Comparison of ENCODE assay signal across 22 cellular contexts in the genomic region with DNA sequence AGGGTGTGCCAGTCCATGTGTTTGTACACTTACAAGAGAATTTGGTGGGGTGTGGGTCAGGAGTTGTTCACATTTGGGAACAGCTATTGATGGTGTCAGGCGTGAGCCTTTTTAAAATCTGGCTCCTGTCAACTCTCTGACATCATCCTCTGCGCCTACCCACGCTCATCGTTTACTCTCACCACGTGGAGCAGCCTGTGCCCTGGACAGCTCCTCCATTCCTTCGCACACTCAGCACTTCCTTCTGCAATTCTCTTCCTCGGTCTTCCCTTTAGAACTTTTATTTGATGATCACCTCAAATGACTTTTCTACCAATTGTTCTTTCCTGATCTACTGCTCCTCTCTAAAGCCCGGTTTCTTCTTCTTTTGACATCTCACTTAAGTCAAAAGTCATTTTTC. TPM values are rescaled to one million over a fixed set of nuclear protein-coding genes. Genes with fewer than 3 reads are reported as not detected.
DNase-seq lines count a peak whose midpoint lies in the region; ATAC-seq and TF ChIP-seq lines count a peak whose summit lies in the region.
"Had no signal": no experiment of that assay in that cellular context is flagged by ENCODE, and none has a peak within 500 bp of the region (broad histone marks: within the 10 kb centered on the region; RNA-seq: fewer than 3 reads in every experiment).

No MANE protein-coding gene starts in this region.

- no peaks in the 10 kb centered on the region for H3K36me3 ChIP-seq in HEK293 (ENCODE audit: control insufficient read depth in 2 of 2, insufficient read depth in 1 of 2, low read length in 2 of 2)
- no peaks in the 10 kb centered on the region for H3K36me3 ChIP-seq in endodermal cell (ENCODE audit: control insufficient read depth, insufficient read depth, low read length)
- H3K36me3 ChIP-seq: prostate gland, thoracic aorta had no signal

- ATAC-seq in activated naive CD4-positive, alpha-beta T cell treated with anti-CD3 and anti-CD28 coated beads, Interleukin-2, amount 50 U/mL, for 72 hours = no peak
- ATAC-seq in natural killer cell treated with Interleukin-12 subunit alpha and Interleukin-12 subunit beta and Interleukin-15 and Interleukin-18, amount 100 ng/mL, for 72 hours = no peak
- no peak for ATAC-seq in HG03521 (IDR thresholded peaks at IDR 0.05; ENCODE audit: unreplicated experiment)
- ATAC-seq: GM23338, Panc1 had no signal

- no peaks in the 10 kb centered on the region for H3K27me3 ChIP-seq in endodermal cell (ENCODE audit: control insufficient read depth, insufficient read depth, low read length, poor library complexity, severe bottlenecking)

- DNase-seq in activated naive CD4-positive, alpha-beta T cell treated with anti-CD3 and anti-CD28 coated beads, Interleukin-2, amount 50 U/mL, for 72 hours (ENCODE audit: low spot score in 2 of 2) = no peak
- DNase-seq in activated CD4-positive, alpha-beta memory T cell treated with anti-CD3 and anti-CD28 coated beads, Interleukin-2, amount 10 ng/mL, durations not matched to agents 7 days and 5 days = no peak
- DNase-seq in natural killer cell treated with Interleukin-12 subunit alpha and Interleukin-12 subunit beta and Interleukin-15 and Interleukin-18, amount 100 ng/mL, for 72 hours (ENCODE audit: low spot score) = no peak
- DNase-seq in SW480 (ENCODE audit: low spot score) = no peak
- DNase-seq in endodermal cell = no peak
- DNase-seq: activated T-cell treated with anti-CD3 and anti-CD28 coated beads for 4 hours, amygdala, caudate nucleus, GF-D8, KG1, naive B cell, NCI-H1417 treated with DMSO at 0.1 percent for 48 hours, NCI-H774, small intestine had no signal

- 85 to 87% methylated on average over 7 to 8 of the region's 8 CpGs for WGBS in endodermal cell (ENCODE audit: insufficient coverage in 1 of 2, insufficient read length in 1 of 2), 2 experiments

- no peak overlapping the region for H3K9ac ChIP-seq in endodermal cell (ENCODE audit: extremely low read depth, low read length, poor library complexity, severe bottlenecking)

- H3K4me3 Mint-ChIP-seq in activated naive CD4-positive, alpha-beta T cell treated with anti-CD3 and anti-CD28 coated beads, Interleukin-2, amount 50 U/mL, for 24 hours = no peak overlapping the region
- H3K4me3 Mint-ChIP-seq in activated CD4-positive, alpha-beta memory T cell treated with anti-CD3 and anti-CD28 coated beads, Interleukin-2, amount 10 ng/mL, durations not matched to agents 7 days and 5 days = no peak overlapping the region
- peak overlapping the region; percentile 53 for H3K4me3 Mint-ChIP-seq in natural killer cell treated with Interleukin-12 subunit alpha and Interleukin-12 subunit beta and Interleukin-15 and Interleukin-18, amount 100 ng/mL, for 72 hours
- no peak overlapping the region for H3K4me3 Mint-ChIP-seq in endodermal cell
- H3K4me3 Mint-ChIP-seq: GM23338, naive B cell had no signal

- POLR2A ChIA-PET in HEK293 (lab: Yijun Ruan, JAX) = no interaction called here
- POLR2A ChIA-PET in activated CD4-positive, alpha-beta memory T cell treated with anti-CD3 and anti-CD28 coated beads, Interleukin-2, amount 10 ng/mL, durations not matched to agents 7 days and 5 days (lab: Charles Lee) = interaction anchor here (1.0 to 1.9 kb wide), 6 partner anchors 20 to 159 kb away, joined by 3 to 6 read pairs (median 5); no protein-coding TSS in a partner anchor

- H3K9me3 ChIP-seq in HEK293 (ENCODE audit: control insufficient read depth, insufficient read depth, low read depth, low read length) = no peaks in the 10 kb centered on the region
- H3K9me3 ChIP-seq in endodermal cell (ENCODE audit: control insufficient read depth, low read length) = no peaks in the 10 kb centered on the region
- H3K9me3 ChIP-seq: prostate gland, thoracic aorta had no signal

- H3K27ac ChIP-seq in HEK293 (ENCODE audit: extremely low read depth, low read depth, low read length) (no peak overlapping the region), endodermal cell (ENCODE audit: low read depth, low read length) (no peak overlapping the region)
- H3K27ac ChIP-seq: prostate gland, thoracic aorta had no signal

- H3K27me3 Mint-ChIP-seq in activated naive CD4-positive, alpha-beta T cell treated with anti-CD3 and anti-CD28 coated beads, Interleukin-2, amount 50 U/mL, for 24 hours = no peaks in the 10 kb centered on the region
- no peaks in the 10 kb centered on the region for H3K27me3 Mint-ChIP-seq in activated CD4-positive, alpha-beta memory T cell treated with anti-CD3 and anti-CD28 coated beads, Interleukin-2, amount 10 ng/mL, durations not matched to agents 7 days and 5 days
- H3K27me3 Mint-ChIP-seq in natural killer cell treated with Interleukin-12 subunit alpha and Interleukin-12 subunit beta and Interleukin-15 and Interleukin-18, amount 100 ng/mL, for 72 hours = no peaks in the 10 kb centered on the region
- H3K27me3 Mint-ChIP-seq in endodermal cell (ENCODE audit: insufficient read depth) = peaks cover 2% of the 10 kb centered on the region

- CTCF ChIA-PET in HEK293 (lab: Yijun Ruan, JAX) = no interaction called here
- CTCF ChIA-PET in activated CD4-positive, alpha-beta memory T cell treated with anti-CD3 and anti-CD28 coated beads, Interleukin-2, amount 10 ng/mL, durations not matched to agents 7 days and 5 days (lab: Charles Lee) = interaction anchor here (0.9 to 3.3 kb wide), 6 partner anchors 10 to 96 kb away, joined by 3 to 11 read pairs (median 4); no protein-coding TSS in a partner anchor

- H3K9me3 Mint-ChIP-seq in activated naive CD4-positive, alpha-beta T cell treated with anti-CD3 and anti-CD28 coated beads, Interleukin-2, amount 50 U/mL, for 24 hours = peaks cover 13% of the 10 kb centered on the region
- peaks cover 13 to 25% of the 10 kb centered on the region in 2 donors for H3K9me3 Mint-ChIP-seq in activated naive CD4-positive, alpha-beta T cell treated with anti-CD3 and anti-CD28 coated beads, Interleukin-2, amount 50 U/mL, for 72 hours
- H3K9me3 Mint-ChIP-seq in activated CD4-positive, alpha-beta memory T cell treated with anti-CD3 and anti-CD28 coated beads, Interleukin-2, amount 10 ng/mL, durations not matched to agents 7 days and 5 days = peaks cover 17% of the 10 kb centered on the region
- H3K9me3 Mint-ChIP-seq in natural killer cell treated with Interleukin-12 subunit alpha and Interleukin-12 subunit beta and Interleukin-15 and Interleukin-18, amount 100 ng/mL, for 72 hours = peaks cover 6% of the 10 kb centered on the region
- H3K9me3 Mint-ChIP-seq in endodermal cell = peaks cover 7% of the 10 kb centered on the region

- TF ChIP-seq CTCF in HEK293 (tag by site-specific recombination; IDR thresholded peaks at IDR 0.05) (no peak), endodermal cell (conservative IDR thresholded peaks at IDR 0.05) (no peak)

- peak overlapping the region; percentile 92 for H3K27ac Mint-ChIP-seq in activated naive CD4-positive, alpha-beta T cell treated with anti-CD3 and anti-CD28 coated beads, Interleukin-2, amount 50 U/mL, for 24 hours
- H3K27ac Mint-ChIP-seq in activated naive CD4-positive, alpha-beta T cell treated with anti-CD3 and anti-CD28 coated beads, Interleukin-2, amount 50 U/mL, for 72 hours = peak overlapping the region in 1 of 2 donors; percentile 27
- H3K27ac Mint-ChIP-seq in activated CD4-positive, alpha-beta memory T cell treated with anti-CD3 and anti-CD28 coated beads, Interleukin-2, amount 10 ng/mL, durations not matched to agents 7 days and 5 days = peak overlapping the region; percentile 90
- H3K27ac Mint-ChIP-seq in natural killer cell treated with Interleukin-12 subunit alpha and Interleukin-12 subunit beta and Interleukin-15 and Interleukin-18, amount 100 ng/mL, for 72 hours = peak overlapping the region; percentile 63 to 71
- no peak overlapping the region for H3K27ac Mint-ChIP-seq in endodermal cell
- H3K27ac Mint-ChIP-seq: GM23338, naive B cell had no signal

- H3K4me1 ChIP-seq in HEK293 (ENCODE audit: control insufficient read depth, insufficient read depth, low read length) (no peaks in the 10 kb centered on the region), endodermal cell (ENCODE audit: control insufficient read depth, insufficient read depth, low read length) (no peaks in the 10 kb centered on the region)
- H3K4me1 ChIP-seq: prostate gland had no signal

- peaks cover 53% of the 10 kb centered on the region for H3K4me1 Mint-ChIP-seq in activated naive CD4-positive, alpha-beta T cell treated with anti-CD3 and anti-CD28 coated beads, Interleukin-2, amount 50 U/mL, for 24 hours
- peaks cover 45% of the 10 kb centered on the region for H3K4me1 Mint-ChIP-seq in activated CD4-positive, alpha-beta memory T cell treated with anti-CD3 and anti-CD28 coated beads, Interleukin-2, amount 10 ng/mL, durations not matched to agents 7 days and 5 days
- H3K4me1 Mint-ChIP-seq in natural killer cell treated with Interleukin-12 subunit alpha and Interleukin-12 subunit beta and Interleukin-15 and Interleukin-18, amount 100 ng/mL, for 72 hours (ENCODE audit: low read depth in 2 of 2) = peaks cover 18 to 36% of the 10 kb centered on the region in 2 donors
- H3K4me1 Mint-ChIP-seq in endodermal cell = no peaks in the 10 kb centered on the region
- H3K4me1 Mint-ChIP-seq: GM23338, naive B cell had no signal

- peaks cover 7% of the 10 kb centered on the region for H3K36me3 Mint-ChIP-seq in activated naive CD4-positive, alpha-beta T cell treated with anti-CD3 and anti-CD28 coated beads, Interleukin-2, amount 50 U/mL, for 24 hours
- H3K36me3 Mint-ChIP-seq in activated naive CD4-positive, alpha-beta T cell treated with anti-CD3 and anti-CD28 coated beads, Interleukin-2, amount 50 U/mL, for 72 hours = peaks cover 18 to 33% of the 10 kb centered on the region in 2 donors
- peaks cover 34% of the 10 kb centered on the region for H3K36me3 Mint-ChIP-seq in activated CD4-positive, alpha-beta memory T cell treated with anti-CD3 and anti-CD28 coated beads, Interleukin-2, amount 10 ng/mL, durations not matched to agents 7 days and 5 days (ENCODE audit: low read depth)
- peaks cover 22% of the 10 kb centered on the region for H3K36me3 Mint-ChIP-seq in natural killer cell treated with Interleukin-12 subunit alpha and Interleukin-12 subunit beta and Interleukin-15 and Interleukin-18, amount 100 ng/mL, for 72 hours
- H3K36me3 Mint-ChIP-seq in endodermal cell (ENCODE audit: low read depth) = no peaks in the 10 kb centered on the region

- H3K4me3 ChIP-seq in HEK293 (ENCODE audit: low read depth, low read length) = no peak overlapping the region
- no peak overlapping the region for H3K4me3 ChIP-seq in endodermal cell (ENCODE audit: low read length)
- H3K4me3 ChIP-seq: GM23338, lung, prostate gland, thoracic aorta had no signal

TF ChIP-seq in HEK293, 187 proteins besides CTCF, POLR2A, EP300 and RAD21 (continues in another document):
- no peak for TF ChIP-seq ZNF510 (tag by site-specific recombination; IDR thresholded peaks at IDR 0.05; ENCODE audit: insufficient replicate concordance)

RNA-seq across cellular contexts. Expression of gene GNAQ, which starts 42.1 kb away (rescaled TPM):
- 10 to 100 TPM in 1 of 2 donors, 1 to 10 TPM in 1; 9.4 to 22.3 TPM for total RNA-seq in activated naive CD4-positive, alpha-beta T cell treated with anti-CD3 and anti-CD28 coated beads, Interleukin-2, amount 50 U/mL, for 72 hours
- total RNA-seq in activated CD4-positive, alpha-beta memory T cell treated with anti-CD3 and anti-CD28 coated beads, Interleukin-2, amount 10 ng/mL, durations not matched to agents 7 days and 5 days = 10 to 100 TPM; 28.0 to 28.8 TPM
- total RNA-seq in natural killer cell treated with Interleukin-12 subunit alpha and Interleukin-12 subunit beta and Interleukin-15 and Interleukin-18, amount 100 ng/mL, for 72 hours = 10 to 100 TPM; 21.1 to 39.4 TPM
- total RNA-seq in endodermal cell = 10 to 100 TPM; 46.0 to 57.6 TPM
- polyA plus RNA-seq in endodermal cell (2013, experiment 1 of 2) = 28.8 TPM
- 32.1 TPM for polyA plus RNA-seq in endodermal cell (2013, experiment 2 of 2)
